9 cellular contexts compared by ENCODE assay signal in genomic region chr11:73271936-73272679, GRCh38. TPM values are rescaled to one million over a fixed set of nuclear protein-coding genes. Genes with fewer than 3 reads are reported as not detected.
DNase-seq lines count a peak whose midpoint lies in the region; ATAC-seq, FAIRE-seq and TF ChIP-seq lines count a peak whose summit lies in the region.
"Had no signal": no experiment of that assay in that cellular context is flagged by ENCODE, and none has a peak within 500 bp of the region (broad histone marks: within the 10 kb centered on the region; RNA-seq: fewer than 3 reads in every experiment).

P2RY6 (plus strand) TSS chr11:73272338; CDS start chr11:73296519, 24,181 bp downstream.

- no peak within 1 kb of the TSS for H3K4me3 Mint-ChIP-seq in T-helper 17 cell
- H3K4me3 Mint-ChIP-seq in activated T-helper 17 cell treated with anti-CD3 and anti-CD28 coated beads, Interleukin-2, amount 50 U/mL, for 72 hours: no peak within 1 kb of the TSS

- peak; percentile 71 for ATAC-seq in GM12878
- peak; percentile 60 to 61 for ATAC-seq in lower lobe of right lung
- no peak for ATAC-seq in HG03460 (IDR thresholded peaks at IDR 0.05; ENCODE audit: unreplicated experiment)
- no peak for ATAC-seq in T-helper 17 cell
- no peak for ATAC-seq in activated T-helper 17 cell treated with anti-CD3 and anti-CD28 coated beads, Interleukin-2, amount 50 U/mL, for 72 hours (replicated peaks)

- CTCF ChIA-PET in GM12878 (lab: Yijun Ruan, JAX): interaction anchor here (0.6 to 1.2 kb wide), 6 partner anchors 10 to 93 kb away, joined by 3 to 4 read pairs (median 4); no protein-coding TSS in a partner anchor

- POLR2A ChIA-PET in GM12878 (lab: Charles Lee): interaction anchor here (0.5 to 0.6 kb wide), 2 partner anchors 556 to 641 kb away, joined by 3 read pairs; no protein-coding TSS in a partner anchor

- H3K36me3 ChIP-seq in GM12878 (ENCODE audit: control insufficient read depth in 2 of 2, insufficient read depth in 2 of 2, low read length in 1 of 2) (no peaks in the 10 kb centered on the region), lower lobe of right lung (no peaks in the 10 kb centered on the region)
- H3K36me3 ChIP-seq: ascending aorta had no signal

- H3K4me1 ChIP-seq in GM12878 (ENCODE audit: control insufficient read depth, insufficient read depth, low read length) (peaks cover 36% of the 10 kb centered on the region), lower lobe of right lung (peaks cover 22% of the 10 kb centered on the region)

- H3K36me3 Mint-ChIP-seq in T-helper 17 cell (ENCODE audit: low read depth): no peaks in the 10 kb centered on the region
- no peaks in the 10 kb centered on the region for H3K36me3 Mint-ChIP-seq in activated T-helper 17 cell treated with anti-CD3 and anti-CD28 coated beads, Interleukin-2, amount 50 U/mL, for 72 hours (ENCODE audit: low read depth)

- H3K27me3 Mint-ChIP-seq in T-helper 17 cell: peaks cover 48% of the 10 kb centered on the region
- H3K27me3 Mint-ChIP-seq in activated T-helper 17 cell treated with anti-CD3 and anti-CD28 coated beads, Interleukin-2, amount 50 U/mL, for 72 hours: peaks cover 4% of the 10 kb centered on the region

- no peak within 1 kb of the TSS for H3K9ac ChIP-seq in GM12878 (ENCODE audit: control insufficient read depth, insufficient read depth, low read length)

- FAIRE-seq in GM12878 (lab: Jason Lieb, UNC): peak; percentile 27

- TF ChIP-seq CTCF in GM12878 (IDR thresholded peaks at IDR 0.05 in 2 of 3, conservative IDR thresholded peaks at IDR 0.05 in 1 of 3; ENCODE audit: control insufficient read depth in 2 of 3, extremely low read depth in 1 of 3, insufficient read depth in 1 of 3, low read depth in 3 of 3, low read length in 3 of 3) (no peak), lower lobe of right lung (IDR thresholded peaks at IDR 0.05) (no peak)

- no peak within 1 kb of the TSS for H3K27ac Mint-ChIP-seq in T-helper 17 cell
- no peak within 1 kb of the TSS for H3K27ac Mint-ChIP-seq in activated T-helper 17 cell treated with anti-CD3 and anti-CD28 coated beads, Interleukin-2, amount 50 U/mL, for 72 hours

- H3K27me3 ChIP-seq in GM12878 (replicated peaks in 1 of 2; ENCODE audit: control insufficient read depth in 2 of 2, insufficient read depth in 2 of 2, low read length in 1 of 2): no peaks in the 10 kb centered on the region; a peak in 1 of 4 replicates
- H3K27me3 ChIP-seq in lower lobe of right lung (ENCODE audit: low read depth): no peaks in the 10 kb centered on the region
- H3K27me3 ChIP-seq: ascending aorta had no signal

- no peaks in the 10 kb centered on the region for H3K79me2 ChIP-seq in GM12878 (ENCODE audit: control insufficient read depth, insufficient read depth, low read length)

- H3K9me3 ChIP-seq in GM12878 (replicated peaks; ENCODE audit: control insufficient read depth, insufficient read depth, low read length): no peaks in the 10 kb centered on the region
- no peaks in the 10 kb centered on the region for H3K9me3 ChIP-seq in lower lobe of right lung
- H3K9me3 ChIP-seq in T-helper 17 cell (ENCODE audit: control insufficient read depth, low read length, poor library complexity, severe bottlenecking): no peaks in the 10 kb centered on the region
- H3K9me3 ChIP-seq: ascending aorta had no signal

- H3K9me3 Mint-ChIP-seq in activated T-helper 17 cell treated with anti-CD3 and anti-CD28 coated beads, Interleukin-2, amount 50 U/mL, for 72 hours: no peaks in the 10 kb centered on the region

- TF ChIP-seq RAD21 in GM12878 (IDR thresholded peaks at IDR 0.05; ENCODE audit: insufficient read depth, low read depth, low read length): no peak

- no TSS peak for BruUV-seq in GM12878 (replicated peaks; lab: Mats Ljungman, UMichigan)

- in situ Hi-C loops in GM12878 (cut with MboI): no loop called here

- RAD21 ChIA-PET in GM12878 (lab: Charles Lee; ENCODE audit: unreplicated experiment): no interaction called here

- peak within 1 kb of the TSS; percentile 21; the same call in 1 of the 2 replicates for H3K4me2 ChIP-seq in GM12878 (ENCODE audit: control insufficient read depth, insufficient read depth)

- H2AFZ ChIP-seq in GM12878 (ENCODE audit: control insufficient read depth, low read depth, low read length): no peak within 1 kb of the TSS

- no peaks in the 10 kb centered on the region for H3K4me1 Mint-ChIP-seq in T-helper 17 cell
- no peaks in the 10 kb centered on the region for H3K4me1 Mint-ChIP-seq in activated T-helper 17 cell treated with anti-CD3 and anti-CD28 coated beads, Interleukin-2, amount 50 U/mL, for 72 hours

- 53% methylated on average over 17 of the region's 17 CpGs for WGBS in GM12878 (ENCODE audit: insufficient coverage, insufficient replicate concordance, low lambda C conversion rate, missing lambda C conversion rate)

- H4K20me1 ChIP-seq in GM12878 (ENCODE audit: control insufficient read depth, insufficient read depth): no peaks in the 10 kb centered on the region

- SMC1A ChIA-PET in GM12878 (lab: Charles Lee; ENCODE audit: uncharacterized antibody, unreplicated experiment): interaction anchor here (1.3 to 3.1 kb wide), 2 partner anchors 16 to 19 kb away, joined by 3 to 11 read pairs; no protein-coding TSS in a partner anchor

- TF ChIP-seq POLR2A in GM12878 (IDR thresholded peaks at IDR 0.05; ENCODE audit: low read depth, low read length): no peak

- intact Hi-C loops in GM12878 (cut with micrococcal nuclease; ENCODE audit: unreplicated experiment): no loop called here
- intact Hi-C loops in lower lobe of right lung (cut with DNase I): no loop called here

- H3K4me3 ChIP-seq in GM12878 (peak within 1 kb of the TSS; percentile 3; the same call in 1 of the 2 replicates), lower lobe of right lung (peak within 1 kb of the TSS; percentile 17)

- H3K27ac ChIP-seq in GM12878 (ENCODE audit: control insufficient read depth, insufficient read depth) (no peak within 1 kb of the TSS; the same call in 1 of the 2 replicates), lower lobe of right lung (peak within 1 kb of the TSS; percentile 18)
- H3K27ac ChIP-seq: ascending aorta had no signal

- DNase-seq in EH (ENCODE audit: low read depth): peak; percentile 86
- DNase-seq in NCI-H2029 treated with DMSO at 0.1 percent for 48 hours (lab: John Stamatoyannopoulos, UW): peak; percentile 81
- DNase-seq in GM12878 (ENCODE audit: low read depth, low spot score): no peak
- peak; percentile 62 for DNase-seq in lower lobe of right lung
- DNase-seq in stimulated activated CD4-positive, alpha-beta T cell treated with anti-CD3 and anti-CD28 coated beads, Interleukin-12 subunit alpha, Interleukin-12 subunit beta, amount 100 ng/mL, for 4 hours: no peak
- no peak for DNase-seq in T-helper 17 cell

- no peak for TF ChIP-seq EP300 in GM12878 (IDR thresholded peaks at IDR 0.05; ENCODE audit: borderline replicate concordance in 1 of 2, control insufficient read depth in 1 of 2, low read depth in 2 of 2, low read length in 2 of 2)

TF ChIP-seq in GM12878, 131 proteins besides CTCF, POLR2A, EP300 and RAD21:
- TF ChIP-seq SPI1 (IDR thresholded peaks at IDR 0.05; ENCODE audit: borderline replicate concordance, insufficient read depth, low read depth, low read length) (peak; percentile 32; the same call in 1 of the 2 replicates), FOXM1 (IDR thresholded peaks at IDR 0.05; ENCODE audit: low read depth, low read length) (no peak)

RNA-seq across cellular contexts. Expression of gene P2RY6, which starts in this region (rescaled TPM):
- total RNA-seq in GM12878 (2013; cell fraction: nucleolus; rRNA removed): 0.21 TPM in 1 of 2 replicates, not detected in the other
- 0.23 TPM in 1 of 2 replicates, not detected in the other for total RNA-seq in GM12878 (2014; rRNA removed)
- 0.14 TPM in 1 of 2 replicates, not detected in the other for total RNA-seq in GM12878 (2014; rRNA removed; fragmentation: Illumina TruSeq; extraction: Trizol)
- total RNA-seq in GM12878 (2021): 0.21 and 0.66 TPM in 2 replicates
- polyA plus RNA-seq in GM12878 (2011; ENCODE audit: low read depth): not detected
- not detected in 2 replicates for polyA plus RNA-seq in GM12878 (2011; rRNA removed)
- not detected in 2 replicates for polyA plus RNA-seq in GM12878 (2011; cell fraction: cytosol; rRNA removed)
- 0.15 and 0.35 TPM in 2 replicates for polyA plus RNA-seq in GM12878 (2011; cell fraction: nucleus; rRNA removed)
- polyA plus RNA-seq in GM12878 (2012): 0.12 and 0.15 TPM in 2 replicates
- polyA plus RNA-seq in GM12878 (2014; fragmentation: Illumina TruSeq; extraction: Trizol): 0.10 TPM in 1 of 2 replicates, not detected in the other
- under 1 TPM in 1 of 2 experiments, not detected in 1; 0.05 TPM for polyA plus RNA-seq in GM12878 (2014; fragmentation: Nextera tagmentation; extraction: Ambion mirVana)
- 0.52 and 0.90 TPM in 2 replicates for polyA plus RNA-seq in GM12878 (2014; rRNA removed)
- under 1 TPM in 1 of 2 experiments, not detected in 1; 0.24 TPM for polyA plus RNA-seq in GM12878 (2016; fragmentation: Nextera tagmentation; extraction: Ambion mirVana)
- polyA minus RNA-seq in GM12878 (2011; rRNA and poly(A)+ RNA removed): not detected in 2 replicates
- not detected in 2 replicates for polyA minus RNA-seq in GM12878 (2011; cell fraction: cytosol; rRNA and poly(A)+ RNA removed)
- polyA minus RNA-seq in GM12878 (2011; cell fraction: nucleus; rRNA and poly(A)+ RNA removed): not detected in 2 replicates
- 3.6 TPM for total RNA-seq in lower lobe of right lung
- not detected for total RNA-seq in T-helper 17 cell
- not detected for total RNA-seq in activated T-helper 17 cell treated with anti-CD3 and anti-CD28 coated beads, Interleukin-2, amount 50 U/mL, for 72 hours

Comparison
In these comparisons a context has a peak if more than half of its experiments do, and no peak if none do; other contexts are left out.
1. Peak in ATAC-seq, H3K4me3 ChIP-seq and H3K4me2 ChIP-seq in GM12878; RNA of the gene not detected or under 1 TPM.
2. DNase-seq: peak in EH (single experiment), NCI-H2029 treated with DMSO at 0.1 percent for 48 hours (single experiment) and lower lobe of right lung (single experiment); none in GM12878 (single experiment), stimulated activated CD4-positive, alpha-beta T cell treated with anti-CD3 and anti-CD28 coated beads, Interleukin-12 subunit alpha, Interleukin-12 subunit beta, amount 100 ng/mL, for 4 hours (single experiment) and T-helper 17 cell (0 of 3).
3. ATAC-seq: peak in lower lobe of right lung (2 of 2); none in HG03460 (single experiment), T-helper 17 cell (single experiment) and activated T-helper 17 cell treated with anti-CD3 and anti-CD28 coated beads, Interleukin-2, amount 50 U/mL, for 72 hours (single experiment).